Comparison of ENCODE assay signal across 9 cellular contexts in the genomic region with DNA sequence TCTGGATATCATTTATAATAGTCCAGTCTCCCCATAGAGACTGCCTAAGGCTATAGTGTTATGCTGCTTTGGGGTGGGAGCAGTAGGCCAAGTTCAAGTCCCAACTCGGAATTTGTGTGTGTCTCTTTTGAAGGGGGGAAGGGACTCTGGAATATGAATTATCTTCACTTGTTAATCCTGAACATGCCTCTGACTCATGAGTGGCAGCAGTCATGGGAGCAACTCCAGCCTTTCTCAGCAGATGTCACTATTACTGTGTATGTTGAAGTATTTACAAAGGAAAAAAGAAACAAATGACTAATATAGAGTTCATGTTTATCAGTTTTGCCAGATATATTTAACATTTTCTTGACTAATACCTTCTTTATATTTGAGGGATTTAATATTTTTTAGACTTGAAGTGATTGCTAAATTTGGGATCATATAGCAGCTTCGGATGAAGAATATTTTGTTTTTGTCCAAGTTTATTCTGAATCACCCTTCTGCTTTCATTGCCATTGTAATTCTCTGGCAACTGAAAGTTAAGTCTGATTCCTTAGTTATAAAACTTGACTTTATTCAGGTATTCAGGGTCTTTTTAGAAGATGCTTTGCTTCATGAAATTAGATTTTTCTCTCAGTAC. TPM values are rescaled to one million over a fixed set of nuclear protein-coding genes. Genes with fewer than 3 reads are reported as not detected.
DNase-seq lines count a peak whose midpoint lies in the region; ATAC-seq, FAIRE-seq and TF ChIP-seq lines count a peak whose summit lies in the region.
"Had no signal": no experiment of that assay in that cellular context is flagged by ENCODE, and none has a peak within 500 bp of the region (broad histone marks: within the 10 kb centered on the region; RNA-seq: fewer than 3 reads in every experiment).

No MANE protein-coding gene starts in this region.

- H3K4me1 ChIP-seq in GM12878 (ENCODE audit: control insufficient read depth, insufficient read depth, low read length) = no peaks in the 10 kb centered on the region

- no TSS peak for BruUV-seq in GM12878 (replicated peaks; lab: Mats Ljungman, UMichigan)

- no peak for ATAC-seq in GM12878
- ATAC-seq in GM21447 (IDR thresholded peaks at IDR 0.05; ENCODE audit: unreplicated experiment) = no peak

- DNase-seq in DMS114 treated with DMSO at 0.1 percent for 48 hours (lab: John Stamatoyannopoulos, UW; ENCODE audit: unreplicated experiment) (peak; percentile 61), LNCaP clone FGC (ENCODE audit: low read depth) (peak; percentile 30), GM12878 (ENCODE audit: low read depth, low spot score) (no peak), left kidney (ENCODE audit: low read depth, low spot score) (peak; percentile 36), posterior vena cava (ENCODE audit: low spot score) (no peak), NCI-H1048 (lab: John Stamatoyannopoulos, UW) (no peak), occipital lobe (lab: John Stamatoyannopoulos, UW) (no peak)

- no peak for FAIRE-seq in GM12878 (lab: Jason Lieb, UNC)

- TF ChIP-seq EP300 in GM12878 (IDR thresholded peaks at IDR 0.05; ENCODE audit: borderline replicate concordance in 1 of 2, control insufficient read depth in 1 of 2, low read depth in 2 of 2, low read length in 2 of 2) = no peak

- intact Hi-C loops in GM12878 (cut with micrococcal nuclease; ENCODE audit: unreplicated experiment) (no loop called here), posterior vena cava (cut with DNase I) (no loop called here)

- no peaks in the 10 kb centered on the region for H4K20me1 ChIP-seq in GM12878 (ENCODE audit: control insufficient read depth, insufficient read depth)

- no peak overlapping the region for H2AFZ ChIP-seq in GM12878 (ENCODE audit: control insufficient read depth, low read depth, low read length)

- peaks cover 2 to 53% of the 10 kb centered on the region in 2 experiments for H3K36me3 ChIP-seq in GM12878 (ENCODE audit: control insufficient read depth in 2 of 2, insufficient read depth in 2 of 2, low read length in 1 of 2)

- no peak overlapping the region for H3K4me2 ChIP-seq in GM12878 (ENCODE audit: control insufficient read depth, insufficient read depth)

- CTCF ChIA-PET in GM12878 (lab: Yijun Ruan, JAX) = interaction anchor here (0.7 to 6.5 kb wide), 12 partner anchors 8 to 154 kb away, joined by 3 to 55 read pairs (median 4); partner anchors contain the start of genes ECI2 and FAM217A

- TF ChIP-seq CTCF in LNCaP clone FGC (IDR thresholded peaks at IDR 0.05; ENCODE audit: control insufficient read depth, extremely low read depth, insufficient read depth) (peak; percentile 69), GM12878 (IDR thresholded peaks at IDR 0.05 in 2 of 3, conservative IDR thresholded peaks at IDR 0.05 in 1 of 3; ENCODE audit: control insufficient read depth in 2 of 3, extremely low read depth in 1 of 3, insufficient read depth in 1 of 3, low read depth in 3 of 3, low read length in 3 of 3) (peak in 2 of 3 experiments; percentile 19 to 33; a peak in 1 of 6 replicates)

- SMC1A ChIA-PET in GM12878 (lab: Charles Lee; ENCODE audit: uncharacterized antibody, unreplicated experiment) = interaction anchor here (0.8 to 2.8 kb wide), 8 partner anchors 16 to 155 kb away, joined by 3 to 22 read pairs (median 4); no protein-coding TSS in a partner anchor

- whole genome bisulfite sequencing in GM12878 (ENCODE audit: insufficient coverage, insufficient replicate concordance, low lambda C conversion rate, missing lambda C conversion rate) = 67% methylated on average over 2 of the region's 2 CpGs

- POLR2A ChIA-PET in GM12878 (lab: Charles Lee) = no interaction called here

- no peaks in the 10 kb centered on the region for H3K27me3 ChIP-seq in GM12878 (replicated peaks in 1 of 2; ENCODE audit: control insufficient read depth in 2 of 2, insufficient read depth in 2 of 2, low read length in 1 of 2)

- no peaks in the 10 kb centered on the region; the same call in 1 of the 2 replicates for H3K79me2 ChIP-seq in GM12878 (ENCODE audit: control insufficient read depth, insufficient read depth, low read length)

- peak; percentile 25; the same call in 1 of the 2 replicates for TF ChIP-seq RAD21 in GM12878 (IDR thresholded peaks at IDR 0.05; ENCODE audit: insufficient read depth, low read depth, low read length)

- H3K9ac ChIP-seq in GM12878 (ENCODE audit: control insufficient read depth, insufficient read depth, low read length) = no peak overlapping the region

- no peak for TF ChIP-seq POLR2A in GM12878 (IDR thresholded peaks at IDR 0.05; ENCODE audit: low read depth, low read length)

- RAD21 ChIA-PET in GM12878 (lab: Charles Lee; ENCODE audit: unreplicated experiment) = interaction anchor here (0.6 to 2.9 kb wide), 5 partner anchors 80 to 155 kb away, joined by 3 to 17 read pairs (median 4); partner anchors contain the start of gene ECI2

- no peaks in the 10 kb centered on the region for H3K9me3 ChIP-seq in GM12878 (replicated peaks; ENCODE audit: control insufficient read depth, insufficient read depth, low read length)

- in situ Hi-C loops in GM12878 (cut with MboI) = no loop called here

- no peak overlapping the region for H3K27ac ChIP-seq in GM12878 (ENCODE audit: control insufficient read depth, insufficient read depth)

- H3K4me3 ChIP-seq in LNCaP clone FGC (ENCODE audit: low read depth, low read length) (no peak overlapping the region), GM12878 (no peak overlapping the region)

TF ChIP-seq in GM12878, 131 proteins besides CTCF, POLR2A, EP300 and RAD21:
- TF ChIP-seq BMI1 (IDR thresholded peaks at IDR 0.05; ENCODE audit: borderline replicate concordance) = no peak
- no peak for TF ChIP-seq PAX5 (IDR thresholded peaks at IDR 0.05; ENCODE audit: borderline replicate concordance, low read depth, low read length)
- no peak for TF ChIP-seq MLLT1 (IDR thresholded peaks at IDR 0.05)
- no peak for TF ChIP-seq CEBPB (IDR thresholded peaks at IDR 0.05; ENCODE audit: borderline replicate concordance in 1 of 2, low read depth in 2 of 2, low read length in 2 of 2)
- no peak for TF ChIP-seq NR2C2 (IDR thresholded peaks at IDR 0.05; ENCODE audit: borderline replicate concordance, control insufficient read depth, insufficient read length, low read depth)
- TF ChIP-seq CBX5 (IDR thresholded peaks at IDR 0.05; ENCODE audit: low read depth) = no peak
- TF ChIP-seq NBN (IDR thresholded peaks at IDR 0.05) = no peak
- no peak for TF ChIP-seq TBL1XR1 (IDR thresholded peaks at IDR 0.05; ENCODE audit: low read depth, low read length)
- no peak for TF ChIP-seq IKZF2 (IDR thresholded peaks at IDR 0.05)
- no peak for TF ChIP-seq MTA3 (IDR thresholded peaks at IDR 0.05; ENCODE audit: borderline replicate concordance, low read length)

RNA-seq across cellular contexts. Expression of gene FAM217A, which starts 23.4 kb away (rescaled TPM):
- not detected in 2 replicates for total RNA-seq in GM12878 (2013; cell fraction: nucleolus; rRNA removed)
- not detected in 2 replicates for total RNA-seq in GM12878 (2014; rRNA removed)
- total RNA-seq in GM12878 (2014; rRNA removed; fragmentation: Illumina TruSeq; extraction: Trizol) = not detected in 2 replicates
- total RNA-seq in GM12878 (2021) = not detected in 2 replicates
- polyA plus RNA-seq in GM12878 (2011; ENCODE audit: low read depth) = not detected
- not detected in 2 replicates for polyA plus RNA-seq in GM12878 (2011; rRNA removed)
- polyA plus RNA-seq in GM12878 (2011; cell fraction: cytosol; rRNA removed) = not detected in 2 replicates
- not detected in 2 replicates for polyA plus RNA-seq in GM12878 (2011; cell fraction: nucleus; rRNA removed)
- 1.4 TPM in 1 of 2 replicates, not detected in the other for polyA plus RNA-seq in GM12878 (2012)
- not detected in 2 replicates for polyA plus RNA-seq in GM12878 (2014; fragmentation: Illumina TruSeq; extraction: Trizol)
- not detected for polyA plus RNA-seq in GM12878 (2014; fragmentation: Nextera tagmentation; extraction: Ambion mirVana)
- not detected in 2 replicates for polyA plus RNA-seq in GM12878 (2014; rRNA removed)
- under 1 TPM; 0.09 to 0.11 TPM for polyA plus RNA-seq in GM12878 (2016; fragmentation: Nextera tagmentation; extraction: Ambion mirVana)
- not detected in 2 replicates for polyA minus RNA-seq in GM12878 (2011; rRNA and poly(A)+ RNA removed)
- polyA minus RNA-seq in GM12878 (2011; cell fraction: cytosol; rRNA and poly(A)+ RNA removed) = not detected in 2 replicates
- not detected in 2 replicates for polyA minus RNA-seq in GM12878 (2011; cell fraction: nucleus; rRNA and poly(A)+ RNA removed)
- not detected for total RNA-seq in posterior vena cava
- total RNA-seq in occipital lobe = not detected
- total RNA-seq: lower leg skin had no signal

Comparison
In these comparisons a context has a peak if more than half of its experiments do, and no peak if none do; other contexts are left out.
1. DNase-seq: peak in DMS114 treated with DMSO at 0.1 percent for 48 hours (single experiment), LNCaP clone FGC (single experiment) and left kidney (single experiment); none in GM12878 (single experiment), posterior vena cava (single experiment), NCI-H1048 (single experiment) and occipital lobe (single experiment).